Comparison of ENCODE assay signal across 8 cellular contexts in genomic region chr22:17158568-17159503, GRCh38. TPM values are rescaled to one million over a fixed set of nuclear protein-coding genes. Genes with fewer than 3 reads are reported as not detected.
DNase-seq lines count a peak whose midpoint lies in the region; ATAC-seq, FAIRE-seq and TF ChIP-seq lines count a peak whose summit lies in the region.

Gene HDHD5 (minus strand): TSS chr22:17159277. CDS start chr22:17159251, 26 bp downstream.

- H3K9me2 ChIP-seq in PC-9 (ENCODE audit: insufficient read depth), result no peaks in the 10 kb centered on the region

- peak within 1 kb of the TSS; percentile 97 for H2AFZ ChIP-seq in PC-9

- CTCF ChIA-PET in PC-9 (lab: Charles Lee), result no interaction called here

- no peak for TF ChIP-seq RAD21 in Ishikawa (IDR thresholded peaks at IDR 0.05; ENCODE audit: low read depth)

- H3K27ac ChIP-seq in PC-9 (peak within 1 kb of the TSS; percentile 58), esophagus (ENCODE audit: low read depth in 2 of 2, low read length in 1 of 2) (peak within 1 kb of the TSS; percentile 95 to 96), muscle layer of colon (ENCODE audit: low read depth, low read length) (peak within 1 kb of the TSS; percentile 95)

- peak; percentile 79 for DNase-seq in D721Med (ENCODE audit: insufficient read length, low spot score)
- peak; percentile 69 to 84 for DNase-seq in PC-9
- peak; percentile 88 for DNase-seq in activated T-cell treated with anti-CD3 and anti-CD28 coated beads, Interleukin-2, amount 50 U/mL, for 4 hours
- peak; percentile 91 for DNase-seq in stimulated activated CD8-positive, alpha-beta memory T cell treated with anti-CD3 and anti-CD28 coated beads, Interleukin-4, amount 100 ng/mL, for 48 hours

- no peaks in the 10 kb centered on the region for H3K9me3 ChIP-seq in PC-9 (ENCODE audit: insufficient read depth, low read depth)
- H3K9me3 ChIP-seq in esophagus (ENCODE audit: control insufficient read depth in 2 of 2, insufficient read depth in 1 of 2, low read depth in 1 of 2, low read length in 1 of 2), result no peaks in the 10 kb centered on the region
- no peaks in the 10 kb centered on the region for H3K9me3 ChIP-seq in muscle layer of colon (ENCODE audit: low read length)

- H3K4me3 Mint-ChIP-seq in activated T-cell treated with anti-CD3 and anti-CD28 coated beads, Interleukin-2, amount 50 U/mL, for 4 hours, result peak within 1 kb of the TSS; percentile 85

- H3K27me3 Mint-ChIP-seq in activated T-cell treated with anti-CD3 and anti-CD28 coated beads, Interleukin-2, amount 50 U/mL, for 4 hours (ENCODE audit: low read depth), result no peaks in the 10 kb centered on the region

- POLR2A ChIA-PET in PC-9 (lab: Charles Lee; ENCODE audit: unreplicated experiment), result no interaction called here

- H4K20me1 ChIP-seq in PC-9 (ENCODE audit: insufficient read depth), result no peaks in the 10 kb centered on the region

- H3K36me3 ChIP-seq in PC-9 (ENCODE audit: low read depth), result no peaks in the 10 kb centered on the region
- H3K36me3 ChIP-seq in esophagus (ENCODE audit: control insufficient read depth in 2 of 2, insufficient read depth in 2 of 2, low read length in 1 of 2), result no peaks in the 10 kb centered on the region
- H3K36me3 ChIP-seq in muscle layer of colon (ENCODE audit: insufficient read depth, low read length), result no peaks in the 10 kb centered on the region

- H3K79me2 ChIP-seq in PC-9 (ENCODE audit: low read depth), result peaks cover 28% of the 10 kb centered on the region

- FAIRE-seq in D721Med (lab: Jason Lieb, UNC), result no peak

- H3K4me3 ChIP-seq in PC-9, result peak within 1 kb of the TSS; percentile 88
- H3K4me3 ChIP-seq in esophagus (ENCODE audit: low read depth in 1 of 2, low read length in 2 of 2), result peak within 1 kb of the TSS; percentile 71 to 82
- H3K4me3 ChIP-seq in muscle layer of colon (ENCODE audit: low read depth in 1 of 2, low read length in 2 of 2), result peak within 1 kb of the TSS; percentile 79 to 84

- H3K4me1 ChIP-seq in PC-9 (replicated peaks; ENCODE audit: insufficient read depth) (0 out of 2 replicates have a peak, but pooled peaks cover 9% of the 10 kb centered on the region), esophagus (ENCODE audit: control insufficient read depth in 2 of 2, insufficient read depth in 2 of 2, low read length in 1 of 2) (peaks cover 0 to 7% of the 10 kb centered on the region in 2 donors), muscle layer of colon (ENCODE audit: insufficient read depth, low read length) (peaks cover 14% of the 10 kb centered on the region)

- 1% methylated on average over 88 to 114 of the region's 114 CpGs for WGBS in esophagus, 2 donors

- peaks cover 33% of the 10 kb centered on the region for H3K4me1 Mint-ChIP-seq in activated T-cell treated with anti-CD3 and anti-CD28 coated beads, Interleukin-2, amount 50 U/mL, for 4 hours (ENCODE audit: low read depth)

- peak; percentile 64 for ATAC-seq in GM21529 (IDR thresholded peaks at IDR 0.05; ENCODE audit: unreplicated experiment)
- peak; percentile 88 to 90 for ATAC-seq in activated T-cell treated with anti-CD3 and anti-CD28 coated beads, Interleukin-2, amount 50 U/mL, for 4 hours

- TF ChIP-seq EP300 in Ishikawa (IDR thresholded peaks at IDR 0.05; ENCODE audit: borderline replicate concordance), result no peak

- H3K27me3 ChIP-seq in PC-9 (ENCODE audit: insufficient read depth, low read depth) (no peaks in the 10 kb centered on the region), esophagus (ENCODE audit: control insufficient read depth in 1 of 2, insufficient read depth in 2 of 2, low read length in 2 of 2) (no peaks in the 10 kb centered on the region), muscle layer of colon (ENCODE audit: control insufficient read depth in 1 of 2, insufficient read depth in 2 of 2, low read length in 2 of 2) (no peaks in the 10 kb centered on the region)

- H3K9me3 Mint-ChIP-seq in activated T-cell treated with anti-CD3 and anti-CD28 coated beads, Interleukin-2, amount 50 U/mL, for 4 hours, result no peaks in the 10 kb centered on the region

- peak within 1 kb of the TSS; percentile 41 for H3K9ac ChIP-seq in muscle layer of colon (ENCODE audit: low read length)

- H3F3A ChIP-seq in PC-9 (ENCODE audit: insufficient read depth, low read depth), result peaks cover 5% of the 10 kb centered on the region; the same call in 1 of the 2 replicates

- H3K36me3 Mint-ChIP-seq in activated T-cell treated with anti-CD3 and anti-CD28 coated beads, Interleukin-2, amount 50 U/mL, for 4 hours (ENCODE audit: insufficient read depth), result peaks cover 6% of the 10 kb centered on the region

- TF ChIP-seq CTCF in D721Med (IDR thresholded peaks at IDR 0.05; ENCODE audit: insufficient read depth, missing control alignments) (no peak), PC-9 (conservative IDR thresholded peaks at IDR 0.05) (no peak)

- BruUV-seq in PC-9 (replicated peaks; lab: Mats Ljungman, UMichigan), result TSS peak; percentile 47

- intact Hi-C loops in PC-9 (cut with micrococcal nuclease; ENCODE audit: unreplicated experiment), result loop anchor here (1.0 kb wide), 1 partner anchor 75 kb away; the partner anchor contains the start of gene IL17RA

- H3K4me2 ChIP-seq in PC-9, result peak within 1 kb of the TSS; percentile 76

TF ChIP-seq in Ishikawa, 13 proteins besides CTCF, POLR2A, EP300 and RAD21:
- TF ChIP-seq YY1 (IDR thresholded peaks at IDR 0.05; ENCODE audit: low read depth) (no peak), NFIC (IDR thresholded peaks at IDR 0.05) (no peak), MAX (IDR thresholded peaks at IDR 0.05) (peak; percentile 81), CEBPB (IDR thresholded peaks at IDR 0.05) (no peak), TAF1 (IDR thresholded peaks at IDR 0.05; ENCODE audit: low read depth) (peak; percentile 84), REST (IDR thresholded peaks at IDR 0.05; ENCODE audit: low read depth) (no peak), EGR1 (IDR thresholded peaks at IDR 0.05) (no peak), TEAD4 (IDR thresholded peaks at IDR 0.05) (no peak), USF1 (IDR thresholded peaks at IDR 0.05) (peak; percentile 67)

RNA-seq across cellular contexts. Expression of gene HDHD5, which starts in this region (rescaled TPM):
- total RNA-seq in PC-9 (2021), result 26.5 and 31.1 TPM in 2 replicates
- total RNA-seq in activated T-cell treated with anti-CD3 and anti-CD28 coated beads, Interleukin-2, amount 50 U/mL, for 4 hours, result 10 to 100 TPM; 56.2 to 69.1 (median 68.3) TPM
- polyA plus RNA-seq in esophagus, result 10 to 100 TPM; 15.2 to 26.4 TPM

Comparison
In these comparisons a context has a peak if more than half of its experiments do, and no peak if none do; other contexts are left out.
1. Peak in every context shown above with its lines: DNase-seq, ATAC-seq, H3K4me3 ChIP-seq and H3K27ac ChIP-seq.